ENCODE assay signal across 28 cellular contexts in genomic region chrX:42821803-42822443, GRCh38. TPM values are rescaled to one million over a fixed set of nuclear protein-coding genes. Genes with fewer than 3 reads are reported as not detected.
"Had no signal": no experiment of that assay in that cellular context is flagged by ENCODE, and none has a peak within 500 bp of the region (broad histone marks: within the 10 kb centered on the region; RNA-seq: fewer than 3 reads in every experiment).

No MANE protein-coding gene starts in this region.

- ATAC-seq: activated naive CD4-positive, alpha-beta T cell treated with anti-CD3 and anti-CD28 coated beads, Interleukin-2, amount 50 U/mL, for 72 hours; activated T-cell treated with anti-CD3 and anti-CD28 coated beads, Interleukin-2, amount 50 U/mL, for 72 hours; naive thymus-derived CD8-positive, alpha-beta T cell; right lobe of liver; stimulated activated effector memory CD8-positive, alpha-beta T cell treated with anti-CD3 and anti-CD28 coated beads, Interleukin-12 subunit alpha, Interleukin-12 subunit beta, amount 100 ng/mL, for 72 hours had no signal

- FAIRE-seq: endothelial cell of umbilical vein had no signal

- H3K4me1 ChIP-seq: adrenal gland, breast epithelium, esophagus squamous epithelium, prostate gland, right lobe of liver, stomach, upper lobe of left lung had no signal

- DNase-seq: activated CD4-positive, alpha-beta T cell treated with anti-CD3 and anti-CD28 coated beads, Interleukin-2, amount 50 U/mL, for 1 hour; activated CD8-positive, alpha-beta memory T cell treated with anti-CD3 and anti-CD28 coated beads for 24 hours; activated gamma-delta T cell; activated T-cell treated with anti-CD3 and anti-CD28 coated beads, Interleukin-2, amount 50 U/mL, for 72 hours; adrenal gland; effector CD4-positive, alpha-beta T cell; esophagus squamous epithelium; foreskin melanocyte; glutamatergic neuron; naive thymus-derived CD8-positive, alpha-beta T cell; right lobe of liver; stimulated activated CD4-positive, alpha-beta T cell treated with anti-CD3 and anti-CD28 coated beads, Interleukin-4, amount 100 ng/mL, for 24 hours; stomach; T1000; upper lobe of left lung had no signal

- H3K36me3 ChIP-seq: adrenal gland, breast epithelium, esophagus squamous epithelium, prostate gland, right lobe of liver, stomach, upper lobe of left lung had no signal

- H3K9me3 ChIP-seq: adrenal gland, prostate gland had no signal

- H3K27me3 ChIP-seq: adrenal gland, breast epithelium, esophagus squamous epithelium, right lobe of liver, stomach, upper lobe of left lung had no signal

- H3K27ac ChIP-seq: adrenal gland, breast epithelium, esophagus squamous epithelium, prostate gland, right lobe of liver, stomach, upper lobe of left lung had no signal

- H3K4me3 ChIP-seq: adrenal gland, breast epithelium, esophagus squamous epithelium, prostate gland, right lobe of liver, stomach, upper lobe of left lung had no signal

RNA-seq across cellular contexts. Expression of gene PPP1R2C, which starts 44.0 kb away (rescaled TPM):
- total RNA-seq: activated naive CD4-positive, alpha-beta T cell treated with anti-CD3 and anti-CD28 coated beads, Interleukin-2, amount 50 U/mL, for 72 hours; adrenal gland; astrocyte; breast epithelium; cerebellum; endothelial cell of umbilical vein; esophagus squamous epithelium; kidney epithelial cell; lower leg skin; mesenteric fat pad; naive thymus-derived CD8-positive, alpha-beta T cell; osteocyte; right lobe of liver; stomach; T-helper 1 cell treated with Interleukin-12 subunit alpha and Interleukin-12 subunit beta and Interleukin-4 antibody, amounts not matched to agents 30 ng/mL and 1 ng/mL, for 36 hours; temporal lobe; upper lobe of left lung had no signal
- polyA plus RNA-seq: adrenal gland, endothelial cell of umbilical vein, stomach had no signal
